ENCODE assay signal across 9 cellular contexts in genomic region chr5:151924564-151925395, GRCh38. TPM values are rescaled to one million over a fixed set of nuclear protein-coding genes. Genes with fewer than 3 reads are reported as not detected.
DNase-seq lines count a peak whose midpoint lies in the region; ATAC-seq and TF ChIP-seq lines count a peak whose summit lies in the region.
"Had no signal": no experiment of that assay in that cellular context is flagged by ENCODE, and none has a peak within 500 bp of the region (broad histone marks: within the 10 kb centered on the region; RNA-seq: fewer than 3 reads in every experiment).

GLRA1 (minus strand) TSS chr5:151924851; CDS start chr5:151924549, 302 bp downstream.

- TF ChIP-seq CTCF in astrocyte of the spinal cord (IDR thresholded peaks at IDR 0.05; ENCODE audit: low read depth, low read length), result no peak

- in situ Hi-C loops in astrocyte of the spinal cord (cut with HindIII; ENCODE audit: low sequenced_read_pairs), result no loop called here

- DNase-seq in activated CD4-positive, CD25-positive, alpha-beta regulatory T cell treated with anti-CD3 and anti-CD28 coated beads, Interleukin-2, amount 50 U/mL, for 16 hours (ENCODE audit: low read depth, low spot score), result peak; percentile 2
- DNase-seq in activated CD4-positive, CD25-positive, alpha-beta regulatory T cell treated with anti-CD3 and anti-CD28 coated beads, Interleukin-2, amount 50 U/mL, for 72 hours, result no peak
- DNase-seq in SK-N-DZ (ENCODE audit: low spot score) (peak; percentile 48), astrocyte of the spinal cord (ENCODE audit: low read depth, low spot score) (peak; percentile 56), NCI-H2196 (lab: John Stamatoyannopoulos, UW; ENCODE audit: unreplicated experiment) (no peak)
- peak; percentile 56 for DNase-seq in stimulated activated CD4-positive, alpha-beta T cell treated with anti-CD3 and anti-CD28 coated beads, Interleukin-4, amount 100 ng/mL, for 1 hour

- H3K4me3 ChIP-seq in astrocyte of the spinal cord (ENCODE audit: low read depth, low read length) (no peak within 1 kb of the TSS), iPS-18c (ENCODE audit: insufficient read depth, low read depth, low read length) (peak within 1 kb of the TSS; percentile 57)

- no peaks in the 10 kb centered on the region for H3K9me3 ChIP-seq in iPS-18c (ENCODE audit: control insufficient read depth, insufficient read depth, low read length)

- no peak for ATAC-seq in HG03520 (IDR thresholded peaks at IDR 0.05; ENCODE audit: unreplicated experiment)

RNA-seq across cellular contexts. Expression of gene GLRA1, which starts in this region (rescaled TPM):
- not detected in 2 replicates for polyA plus RNA-seq in SK-N-DZ (2014; cell fraction: cytosol; rRNA removed)
- not detected in 2 replicates for polyA plus RNA-seq in SK-N-DZ (2014; cell fraction: nucleus; rRNA removed)
- polyA plus RNA-seq: BJ had no signal

Comparison
In these comparisons a context has a peak if more than half of its experiments do, and no peak if none do; other contexts are left out.
1. DNase-seq: peak in activated CD4-positive, CD25-positive, alpha-beta regulatory T cell treated with anti-CD3 and anti-CD28 coated beads, Interleukin-2, amount 50 U/mL, for 16 hours (single experiment), SK-N-DZ (single experiment), astrocyte of the spinal cord (single experiment) and stimulated activated CD4-positive, alpha-beta T cell treated with anti-CD3 and anti-CD28 coated beads, Interleukin-4, amount 100 ng/mL, for 1 hour (single experiment); none in activated CD4-positive, CD25-positive, alpha-beta regulatory T cell treated with anti-CD3 and anti-CD28 coated beads, Interleukin-2, amount 50 U/mL, for 72 hours (single experiment) and NCI-H2196 (single experiment).